Comparison of ENCODE assay signal across 1 cellular context in genomic region chr1:216937491-216937890, GRCh38.
TF ChIP-seq lines count a peak whose summit lies in the region.

No MANE protein-coding gene starts in this region.

TF ChIP-seq in GM23338, 12 proteins besides CTCF, POLR2A, EP300 and RAD21 (continued from another document):
- no peak for TF ChIP-seq ZNF462 (CRISPR knock-in tag; IDR thresholded peaks at IDR 0.05)
- no peak for TF ChIP-seq JUNB (IDR thresholded peaks at IDR 0.05; ENCODE audit: unreplicated experiment)
- TF ChIP-seq ZNF114 (CRISPR knock-in tag; IDR thresholded peaks at IDR 0.05), result no peak
- TF ChIP-seq ETS1 (IDR thresholded peaks at IDR 0.05), result no peak
- TF ChIP-seq EZH2 (IDR thresholded peaks at IDR 0.05; ENCODE audit: low read depth, unreplicated experiment), result no peak
- TF ChIP-seq CREB1 (CRISPR knock-in tag; IDR thresholded peaks at IDR 0.05; ENCODE audit: low read depth), result no peak
- TF ChIP-seq NANOG (IDR thresholded peaks at IDR 0.05; ENCODE audit: borderline replicate concordance), result no peak
- TF ChIP-seq REST (IDR thresholded peaks at IDR 0.05; ENCODE audit: unreplicated experiment), result no peak
TF ChIP-seq in GM23338: peak in this region for 0.
